ENCODE assay signal across 17 cellular contexts in the genomic region with DNA sequence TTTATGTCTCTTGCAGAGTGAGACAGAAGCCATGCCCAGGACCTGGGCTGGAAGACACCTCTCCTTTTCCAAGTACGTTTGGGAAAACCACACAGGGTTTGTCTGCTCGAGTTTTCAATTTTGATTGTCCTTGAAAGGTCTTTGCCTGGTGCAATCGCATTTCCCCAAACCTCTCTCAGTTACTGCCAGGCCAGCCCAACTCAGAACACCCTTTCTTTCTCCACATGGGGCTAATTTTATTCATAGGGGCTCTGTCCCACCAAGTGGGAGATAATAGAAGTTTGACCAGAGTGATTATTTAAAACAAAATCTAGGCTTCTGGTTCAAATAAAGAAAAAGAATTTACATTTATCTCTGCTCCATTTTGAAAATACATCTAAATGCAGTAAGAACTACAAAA.
"Had no signal": no experiment of that assay in that cellular context is flagged by ENCODE, and none has a peak within 500 bp of the region (broad histone marks: within the 10 kb centered on the region; RNA-seq: fewer than 3 reads in every experiment).

No MANE protein-coding gene starts in this region.

- H3K27me3 Mint-ChIP-seq: activated CD4-positive, alpha-beta T cell treated with anti-CD3 and anti-CD28 coated beads for 36 hours; activated naive CD8-positive, alpha-beta T cell treated with anti-CD3 and anti-CD28 coated beads for 36 hours; natural killer cell treated with Interleukin-12 subunit alpha and Interleukin-12 subunit beta and Interleukin-15 and Interleukin-18, amount 100 ng/mL, for 72 hours; stimulated activated memory B cell treated with anti-CD40 and anti-IgM and Interleukin-4, amounts not matched to agents 10 μg/mL and 1 μg/mL and 100 μg/mL, for 72 hours; type B pancreatic cell had no signal

- H2AFZ ChIP-seq: hepatocyte had no signal

- H3K36me3 Mint-ChIP-seq: type B pancreatic cell had no signal

- H3K4me3 Mint-ChIP-seq: activated CD4-positive, alpha-beta T cell treated with anti-CD3 and anti-CD28 coated beads for 36 hours; activated naive CD8-positive, alpha-beta T cell treated with anti-CD3 and anti-CD28 coated beads for 36 hours; activated T-helper 1 cell treated with anti-CD3 and anti-CD28 coated beads, Interleukin-12 subunit alpha, Interleukin-12 subunit beta, Interleukin-2, Interleukin-4 antibody, amounts not matched to agents 30 ng/mL and 10 ng/mL and 1 ng/mL, durations not matched to agents 14 hours and 24 hours and 36 hours; natural killer cell treated with Interleukin-12 subunit alpha and Interleukin-12 subunit beta and Interleukin-15 and Interleukin-18, amount 100 ng/mL, for 72 hours; stimulated activated memory B cell treated with anti-CD40 and anti-IgM and Interleukin-4, amounts not matched to agents 10 μg/mL and 1 μg/mL and 100 μg/mL, for 72 hours; type B pancreatic cell had no signal

- H3K27ac Mint-ChIP-seq: activated CD4-positive, alpha-beta T cell treated with anti-CD3 and anti-CD28 coated beads for 36 hours; activated naive CD8-positive, alpha-beta T cell treated with anti-CD3 and anti-CD28 coated beads for 36 hours; activated T-helper 1 cell treated with anti-CD3 and anti-CD28 coated beads, Interleukin-12 subunit alpha, Interleukin-12 subunit beta, Interleukin-2, Interleukin-4 antibody, amounts not matched to agents 30 ng/mL and 10 ng/mL and 1 ng/mL, durations not matched to agents 14 hours and 24 hours and 36 hours; natural killer cell treated with Interleukin-12 subunit alpha and Interleukin-12 subunit beta and Interleukin-15 and Interleukin-18, amount 100 ng/mL, for 72 hours; stimulated activated memory B cell treated with anti-CD40 and anti-IgM and Interleukin-4, amounts not matched to agents 10 μg/mL and 1 μg/mL and 100 μg/mL, for 72 hours; type B pancreatic cell had no signal

- DNase-seq: activated CD4-positive, alpha-beta T cell treated with anti-CD3 and anti-CD28 coated beads for 36 hours; activated CD4-positive, alpha-beta T cell treated with anti-CD3 and anti-CD28 coated beads, Interleukin-2, amount 50 U/mL, for 48 hours; activated naive CD8-positive, alpha-beta T cell treated with anti-CD3 and anti-CD28 coated beads for 36 hours; activated T-cell treated with anti-CD3 and anti-CD28 coated beads for 4 hours; amniotic stem cell; foreskin keratinocyte; retina; spleen; stimulated activated CD4-positive, alpha-beta T cell treated with anti-CD3 and anti-CD28 coated beads, Interleukin-4, amount 100 ng/mL, for 4 hours; testis; WERI-Rb-1 had no signal

- H3K9me3 ChIP-seq: testis had no signal

- H3K4me1 Mint-ChIP-seq: activated CD4-positive, alpha-beta T cell treated with anti-CD3 and anti-CD28 coated beads for 36 hours; activated naive CD8-positive, alpha-beta T cell treated with anti-CD3 and anti-CD28 coated beads for 36 hours; stimulated activated memory B cell treated with anti-CD40 and anti-IgM and Interleukin-4, amounts not matched to agents 10 μg/mL and 1 μg/mL and 100 μg/mL, for 72 hours had no signal

- H3K27ac ChIP-seq: epithelial cell of prostate, foreskin keratinocyte, hepatocyte, spleen, WERI-Rb-1 had no signal

- H3K4me1 ChIP-seq: foreskin keratinocyte, spleen, testis had no signal

- H3K79me2 ChIP-seq: hepatocyte had no signal

- H3K9me3 Mint-ChIP-seq: activated T-helper 1 cell treated with anti-CD3 and anti-CD28 coated beads, Interleukin-12 subunit alpha, Interleukin-12 subunit beta, Interleukin-2, Interleukin-4 antibody, amounts not matched to agents 30 ng/mL and 10 ng/mL and 1 ng/mL, durations not matched to agents 14 hours and 24 hours and 36 hours; type B pancreatic cell had no signal

- ATAC-seq: activated CD4-positive, alpha-beta T cell treated with anti-CD3 and anti-CD28 coated beads for 36 hours; foreskin keratinocyte; natural killer cell treated with Interleukin-12 subunit alpha and Interleukin-12 subunit beta and Interleukin-15 and Interleukin-18, amount 100 ng/mL, for 72 hours; stimulated activated memory B cell treated with anti-CD40 and anti-IgM and Interleukin-4, amounts not matched to agents 10 μg/mL and 1 μg/mL and 100 μg/mL, for 72 hours had no signal

- H3K27me3 ChIP-seq: foreskin keratinocyte, hepatocyte, spleen, testis had no signal

- H3K36me3 ChIP-seq: spleen, WERI-Rb-1 had no signal

- H3K4me3 ChIP-seq: hepatocyte, spleen, testis had no signal
